9 cellular contexts compared by ENCODE assay signal in genomic region chr1:116825735-116826438, GRCh38.
DNase-seq lines count a peak whose midpoint lies in the region; ATAC-seq and TF ChIP-seq lines count a peak whose summit lies in the region.
"Had no signal": no experiment of that assay in that cellular context is flagged by ENCODE, and none has a peak within 500 bp of the region (broad histone marks: within the 10 kb centered on the region; RNA-seq: fewer than 3 reads in every experiment).

No MANE protein-coding gene starts in this region.

- H3K36me3 ChIP-seq in skeletal muscle satellite cell (ENCODE audit: insufficient read depth, low read length) = no peaks in the 10 kb centered on the region
- H3K36me3 ChIP-seq: esophagus muscularis mucosa had no signal

- H3K27me3 ChIP-seq in skeletal muscle satellite cell (ENCODE audit: control insufficient read depth, insufficient read depth, low read length) = no peaks in the 10 kb centered on the region
- H3K27me3 ChIP-seq: esophagus muscularis mucosa had no signal

- H3K4me3 Mint-ChIP-seq in brain = peak overlapping the region in 3 of 5 experiments; percentile 29 to 49 (median 36)

- no peaks in the 10 kb centered on the region for H3K27me3 Mint-ChIP-seq in brain

- H3K9me3 ChIP-seq in skeletal muscle satellite cell (replicated peaks; ENCODE audit: low read length) = no peaks in the 10 kb centered on the region
- H3K9me3 ChIP-seq: esophagus muscularis mucosa had no signal

- peaks cover 50% of the 10 kb centered on the region for H3K4me1 Mint-ChIP-seq in brain

- H3K4me3 ChIP-seq in skeletal muscle satellite cell (ENCODE audit: low read length) = no peak overlapping the region
- H3K4me3 ChIP-seq: esophagus muscularis mucosa had no signal

- peaks cover 13% of the 10 kb centered on the region for H3K4me1 ChIP-seq in skeletal muscle satellite cell (ENCODE audit: control insufficient read depth, insufficient read depth, low read length)

- H3K36me3 Mint-ChIP-seq in brain = no peaks in the 10 kb centered on the region

- peak; percentile 19 for DNase-seq in NCI-H748 (lab: John Stamatoyannopoulos, UW; ENCODE audit: unreplicated experiment)
- no peak for DNase-seq in NCI-H748 treated with DMSO at 0.1 percent for 48 hours (lab: John Stamatoyannopoulos, UW)
- DNase-seq in NCI-H345 (lab: John Stamatoyannopoulos, UW) = peak; percentile 70
- DNase-seq in NCI-H2227 (lab: John Stamatoyannopoulos, UW; ENCODE audit: unreplicated experiment) = no peak

- peak overlapping the region; percentile 14 for H3K9ac ChIP-seq in skeletal muscle satellite cell (ENCODE audit: low read depth, low read length)

- peak overlapping the region; percentile 81 to 96 (median 94) for H3K27ac Mint-ChIP-seq in brain

- TF ChIP-seq CTCF in brain (conservative IDR thresholded peaks at IDR 0.05) = no peak

- ATAC-seq in GM21529 (IDR thresholded peaks at IDR 0.05; ENCODE audit: unreplicated experiment) (no peak), GM21786 (IDR thresholded peaks at IDR 0.05; ENCODE audit: unreplicated experiment) (no peak)

- H3K9me3 Mint-ChIP-seq in brain = peaks cover 0 to 5% (median 0%) of the 10 kb centered on the region in 5 experiments

- H3K4me2 ChIP-seq in skeletal muscle satellite cell (ENCODE audit: low read length) = peak overlapping the region; percentile 21

Comparison
In these comparisons a context has a peak if more than half of its experiments do, and no peak if none do; other contexts are left out.
1. DNase-seq: peak in NCI-H748 (single experiment) and NCI-H345 (single experiment); none in NCI-H748 treated with DMSO at 0.1 percent for 48 hours (single experiment) and NCI-H2227 (single experiment).